ENCODE assay signal across 8 cellular contexts in the genomic region with DNA sequence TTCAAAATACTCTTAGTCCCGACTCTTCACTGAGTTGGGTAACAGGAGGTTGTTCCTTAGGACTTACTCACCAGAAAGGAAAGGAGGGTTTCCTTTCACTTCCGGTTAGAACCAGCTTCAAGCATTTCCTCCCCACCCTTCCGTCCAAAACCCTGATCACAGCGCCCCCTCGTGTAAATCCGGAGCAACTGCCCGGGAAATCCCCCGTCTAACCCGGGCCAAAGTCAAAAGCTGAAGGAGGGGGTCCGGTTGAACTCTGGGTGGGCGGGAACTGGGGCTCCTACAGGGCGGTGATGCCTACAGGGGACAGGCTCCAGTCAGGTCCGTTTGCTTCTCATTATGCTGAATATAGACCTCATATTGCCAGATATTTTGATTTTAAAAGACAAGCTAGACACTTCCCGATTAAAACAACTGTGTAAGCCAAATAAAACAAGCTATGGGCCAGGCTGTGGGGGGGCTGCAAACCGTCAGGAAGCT. TPM values are rescaled to one million over a fixed set of nuclear protein-coding genes. Genes with fewer than 3 reads are reported as not detected.
DNase-seq lines count a peak whose midpoint lies in the region; ATAC-seq lines count a peak whose summit lies in the region.

No MANE protein-coding gene starts in this region.

- DNase-seq in AG08396 (ENCODE audit: low spot score) (peak; percentile 78), NCI-H345 (lab: John Stamatoyannopoulos, UW) (peak; percentile 81), cerebellar cortex (ENCODE audit: low spot score) (peak; percentile 66), left lobe of liver (ENCODE audit: low spot score) (peak; percentile 85)
- DNase-seq in activated CD4-positive, CD25-positive, alpha-beta regulatory T cell treated with anti-CD3 and anti-CD28 coated beads, Interleukin-2, amount 50 U/mL, for 16 hours (ENCODE audit: low read depth, low spot score): peak; percentile 67
- peak; percentile 63 for DNase-seq in stimulated activated CD4-positive, alpha-beta T cell treated with anti-CD3 and anti-CD28 coated beads, Interleukin-2, amount 100 ng/mL, for 4 hours (ENCODE audit: low read depth)

- ATAC-seq in GM18873 (IDR thresholded peaks at IDR 0.05; ENCODE audit: low FRiP score, unreplicated experiment) (peak; percentile 71), HG03135 (IDR thresholded peaks at IDR 0.05; ENCODE audit: unreplicated experiment) (peak; percentile 85), left lobe of liver (peak; percentile 91)

RNA-seq across cellular contexts. Expression of a gene that starts 15.0 kb away (rescaled TPM):
- 129 TPM for total RNA-seq in left lobe of liver

RNA-seq across cellular contexts. Expression of a gene that starts 43.0 kb away (rescaled TPM):
- total RNA-seq in left lobe of liver: 49.9 TPM

RNA-seq across cellular contexts. Expression of a gene that starts 53.6 kb away (rescaled TPM):
- total RNA-seq in left lobe of liver: 77.4 TPM

Comparison
In these comparisons a context has a peak if more than half of its experiments do, and no peak if none do; other contexts are left out.
1. Peak in every context shown above with its lines: DNase-seq and ATAC-seq.